ENCODE assay signal across 1 cellular context in genomic region chr16:89522287-89522686, GRCh38.
TF ChIP-seq lines count a peak whose summit lies in the region.

No MANE protein-coding gene starts in this region.

TF ChIP-seq in HepG2, 621 proteins besides CTCF, POLR2A, EP300 and RAD21:
- TF ChIP-seq AGO2 (optimal IDR thresholded peaks at IDR 0.05; ENCODE audit: low read depth, low read length) (peak; percentile 75), ZSCAN20 (CRISPR knock-in tag; IDR thresholded peaks at IDR 0.05; ENCODE audit: borderline replicate concordance) (no peak), ZNF607 (CRISPR knock-in tag; IDR thresholded peaks at IDR 0.05; ENCODE audit: borderline replicate concordance) (0 out of 2 replicates have a peak, but pooled peaks have one; percentile 28), PHF5A (CRISPR knock-in tag; IDR thresholded peaks at IDR 0.05; ENCODE audit: low read depth, unreplicated experiment) (no peak), ZNF331 (CRISPR knock-in tag; IDR thresholded peaks at IDR 0.05) (no peak), TAF15 (IDR thresholded peaks at IDR 0.05; ENCODE audit: low read depth, low read length, poor library complexity, severe bottlenecking) (no peak), WIZ (CRISPR knock-in tag; IDR thresholded peaks at IDR 0.05) (no peak), PLRG1 (conservative IDR thresholded peaks at IDR 0.05) (no peak), ZNF556 (CRISPR knock-in tag; IDR thresholded peaks at IDR 0.05; ENCODE audit: borderline replicate concordance) (no peak), DZIP1 (CRISPR knock-in tag; IDR thresholded peaks at IDR 0.05) (no peak), ZNF468 (CRISPR knock-in tag; IDR thresholded peaks at IDR 0.05) (no peak), TOPORS (CRISPR knock-in tag; IDR thresholded peaks at IDR 0.05) (no peak), GATA4 (IDR thresholded peaks at IDR 0.05; ENCODE audit: borderline replicate concordance, low read depth) (no peak), HNRNPLL (IDR thresholded peaks at IDR 0.05; ENCODE audit: low read depth, low read length, poor library complexity, severe bottlenecking) (peak; percentile 24), ZFP91 (CRISPR knock-in tag; IDR thresholded peaks at IDR 0.05; ENCODE audit: borderline replicate concordance) (no peak), RERE (CRISPR knock-in tag; IDR thresholded peaks at IDR 0.05; ENCODE audit: low read depth) (no peak), ZNF496 (CRISPR knock-in tag; IDR thresholded peaks at IDR 0.05; ENCODE audit: insufficient replicate concordance) (no peak), TEF (CRISPR knock-in tag; IDR thresholded peaks at IDR 0.05) (no peak), SRY (CRISPR knock-in tag; IDR thresholded peaks at IDR 0.05) (no peak), ZFP62 (CRISPR knock-in tag; IDR thresholded peaks at IDR 0.05) (no peak), RBFOX2 (IDR thresholded peaks at IDR 0.05; ENCODE audit: low read depth, low read length) (peak; percentile 49; the same call in 1 of the 2 replicates), ZBTB38 (CRISPR knock-in tag; IDR thresholded peaks at IDR 0.05) (0 out of 2 replicates have a peak, but pooled peaks have one; percentile 38), ZNF672 (CRISPR knock-in tag; IDR thresholded peaks at IDR 0.05) (no peak), NFKBIZ (CRISPR knock-in tag; IDR thresholded peaks at IDR 0.05) (no peak)
- TF ChIP-seq, protein P1, sequence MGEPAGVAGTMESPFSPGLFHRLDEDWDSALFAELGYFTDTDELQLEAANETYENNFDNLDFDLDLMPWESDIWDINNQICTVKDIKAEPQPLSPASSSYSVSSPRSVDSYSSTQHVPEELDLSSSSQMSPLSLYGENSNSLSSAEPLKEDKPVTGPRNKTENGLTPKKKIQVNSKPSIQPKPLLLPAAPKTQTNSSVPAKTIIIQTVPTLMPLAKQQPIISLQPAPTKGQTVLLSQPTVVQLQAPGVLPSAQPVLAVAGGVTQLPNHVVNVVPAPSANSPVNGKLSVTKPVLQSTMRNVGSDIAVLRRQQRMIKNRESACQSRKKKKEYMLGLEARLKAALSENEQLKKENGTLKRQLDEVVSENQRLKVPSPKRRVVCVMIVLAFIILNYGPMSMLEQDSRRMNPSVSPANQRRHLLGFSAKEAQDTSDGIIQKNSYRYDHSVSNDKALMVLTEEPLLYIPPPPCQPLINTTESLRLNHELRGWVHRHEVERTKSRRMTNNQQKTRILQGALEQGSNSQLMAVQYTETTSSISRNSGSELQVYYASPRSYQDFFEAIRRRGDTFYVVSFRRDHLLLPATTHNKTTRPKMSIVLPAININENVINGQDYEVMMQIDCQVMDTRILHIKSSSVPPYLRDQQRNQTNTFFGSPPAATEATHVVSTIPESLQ (CRISPR knock-in tag; conservative IDR thresholded peaks at IDR 0.05), result no peak
